8 cellular contexts compared by ENCODE assay signal in the genomic region with DNA sequence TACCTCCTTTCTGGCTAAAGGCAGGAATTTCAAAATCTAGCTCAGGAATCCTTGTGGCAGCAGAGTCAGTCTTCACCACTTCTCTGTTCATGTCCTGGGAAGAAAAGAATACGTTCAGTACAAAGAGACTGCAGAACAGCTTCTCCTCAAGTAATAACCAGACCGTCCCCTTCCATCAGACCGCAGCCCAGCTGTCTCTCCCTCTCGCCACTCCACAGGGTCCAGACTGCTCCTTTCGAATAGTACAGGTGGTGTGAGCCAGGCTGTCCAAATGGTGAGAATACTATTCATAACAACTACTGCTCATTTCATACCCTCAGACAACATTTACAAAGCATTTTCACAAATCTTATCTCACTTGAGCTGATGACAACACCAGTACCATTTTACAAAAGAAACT. TPM values are rescaled to one million over a fixed set of nuclear protein-coding genes. Genes with fewer than 3 reads are reported as not detected.
DNase-seq lines count a peak whose midpoint lies in the region; ATAC-seq, FAIRE-seq and TF ChIP-seq lines count a peak whose summit lies in the region.
"Had no signal": no experiment of that assay in that cellular context is flagged by ENCODE, and none has a peak within 500 bp of the region (broad histone marks: within the 10 kb centered on the region; RNA-seq: fewer than 3 reads in every experiment).

No MANE protein-coding gene starts in this region.

- peaks cover 17 to 20% of the 10 kb centered on the region in 2 experiments for H3K4me1 Mint-ChIP-seq in H9
- peaks cover 21% of the 10 kb centered on the region for H3K4me1 Mint-ChIP-seq in WTC11

- H3K36me3 ChIP-seq in hepatocyte (replicated peaks; ENCODE audit: insufficient read depth, low read depth), result no peaks in the 10 kb centered on the region
- H3K36me3 ChIP-seq in small intestine (ENCODE audit: control insufficient read depth in 2 of 2, insufficient read depth in 2 of 2, low read length in 2 of 2), result peaks cover 12 to 20% of the 10 kb centered on the region in 2 donors

- H3K4me1 ChIP-seq in H9 (ENCODE audit: insufficient read depth, low read length) (no peaks in the 10 kb centered on the region; the same call in 1 of the 2 replicates), hepatocyte (ENCODE audit: insufficient read depth) (peaks cover 12% of the 10 kb centered on the region), small intestine (ENCODE audit: control insufficient read depth in 2 of 2, insufficient read depth in 1 of 2, low read depth in 1 of 2, low read length in 1 of 2) (peaks cover 6% of the 10 kb centered on the region in 2 donors)

- peaks cover 5% of the 10 kb centered on the region for H3K79me1 ChIP-seq in H9 (ENCODE audit: insufficient read depth, low read depth, low read length, poor library complexity, severe bottlenecking)

- H3K9me2 ChIP-seq in hepatocyte (replicated peaks; ENCODE audit: insufficient read depth), result no peaks in the 10 kb centered on the region

- ATAC-seq in WTC11 (no peak), HG02970 (IDR thresholded peaks at IDR 0.05; ENCODE audit: low FRiP score, unreplicated experiment) (no peak)

- H3K9me3 ChIP-seq in H9 (ENCODE audit: control insufficient read depth, low read depth, low read length), result no peaks in the 10 kb centered on the region
- no peaks in the 10 kb centered on the region for H3K9me3 ChIP-seq in hepatocyte (ENCODE audit: low read depth)
- H3K9me3 ChIP-seq in small intestine (ENCODE audit: control insufficient read depth, low read depth), result no peaks in the 10 kb centered on the region

- no peak overlapping the region for H3K18ac ChIP-seq in H9 (ENCODE audit: insufficient read length, low read depth, low read length)

- no peak overlapping the region for H2AK5ac ChIP-seq in H9 (ENCODE audit: insufficient read length, low read length)

- H3K4me3 ChIP-seq in hepatocyte (peak overlapping the region; percentile 31), small intestine (ENCODE audit: low read depth in 1 of 2, low read length in 2 of 2) (peak overlapping the region; percentile 87 to 89)

- no CpG with 5 or more reads among the region's 5 CpGs for WGBS in H9 (ENCODE audit: extremely low coverage, insufficient read length, low lambda C conversion rate)
- 63% methylated on average over 5 of the region's 5 CpGs for WGBS in hepatocyte (ENCODE audit: low lambda C conversion rate, missing lambda C conversion rate)
- 42 to 62% (median 47%) methylated on average over 5 of the region's 5 CpGs for WGBS in small intestine, 3 donors

- CTCF ChIA-PET in WTC11 (lab: Charles Lee), result interaction anchor here (0.6 to 8.7 kb wide), 5 partner anchors 14 to 358 kb away, joined by 3 to 358 read pairs (median 9); a partner anchor contains a TSS

- no peaks in the 10 kb centered on the region for H3K9me3 Mint-ChIP-seq in H9
- no peaks in the 10 kb centered on the region for H3K9me3 Mint-ChIP-seq in WTC11

- H4K8ac ChIP-seq in H9 (replicated peaks; ENCODE audit: insufficient read length, low read depth, low read length), result no peak overlapping the region

- H3K36me3 Mint-ChIP-seq in H9 (ENCODE audit: insufficient read depth in 1 of 3, low read depth in 3 of 3) (peaks cover 34 to 53% (median 51%) of the 10 kb centered on the region in 3 experiments), WTC11 (peaks cover 50% of the 10 kb centered on the region)

- no peak overlapping the region for H3K56ac ChIP-seq in H9 (ENCODE audit: insufficient read length, low read depth, low read length)

- no peak overlapping the region for H2BK120ac ChIP-seq in H9 (ENCODE audit: low read depth, low read length, poor library complexity, severe bottlenecking)

- no peak for FAIRE-seq in small intestine (lab: Jason Lieb, UNC)

- H2AFZ ChIP-seq in H9 (ENCODE audit: low read length), result no peak overlapping the region
- H2AFZ ChIP-seq in hepatocyte, result no peak overlapping the region

- H3K23ac ChIP-seq in H9 (ENCODE audit: insufficient read length, low read depth, low read length), result no peak overlapping the region

- H3T11ph ChIP-seq in H9 (ENCODE audit: low read length), result no peak overlapping the region

- no peak for DNase-seq in H9
- DNase-seq in WTC11 (ENCODE audit: low spot score), result no peak
- DNase-seq in hepatocyte (ENCODE audit: low spot score), result no peak
- DNase-seq in small intestine, result no peak
- no peak for DNase-seq in NCI-H2227 (lab: John Stamatoyannopoulos, UW; ENCODE audit: unreplicated experiment)
- no peak for DNase-seq in iPS-NIHi7 (ENCODE audit: extremely low spot score)
- DNase-seq: stimulated activated CD4-positive, alpha-beta T cell treated with anti-CD3 and anti-CD28 coated beads, Interleukin-4, amount 100 ng/mL, for 1 hour had no signal

- H3K27me3 ChIP-seq in H9 (ENCODE audit: insufficient read depth, low read length) (no peaks in the 10 kb centered on the region; the same call in 1 of the 2 replicates), hepatocyte (no peaks in the 10 kb centered on the region), small intestine (ENCODE audit: control insufficient read depth in 2 of 2, insufficient read depth in 2 of 2, low read length in 2 of 2) (no peaks in the 10 kb centered on the region)

- H4K5ac ChIP-seq in H9 (ENCODE audit: insufficient read length, low read depth, low read length), result no peak overlapping the region

- H3K79me2 ChIP-seq in H9 (ENCODE audit: insufficient read depth, low read length), result peaks cover 2% of the 10 kb centered on the region; the same call in 1 of the 2 replicates
- H3K79me2 ChIP-seq in hepatocyte, result peaks cover 16% of the 10 kb centered on the region

- H3K23me2 ChIP-seq in H9 (ENCODE audit: insufficient read length, low read depth, low read length, poor library complexity, severe bottlenecking), result peaks cover 13% of the 10 kb centered on the region

- peaks cover 22% of the 10 kb centered on the region for H3K27me3 Mint-ChIP-seq in H9 (ENCODE audit: low read depth)
- H3K27me3 Mint-ChIP-seq in WTC11 (ENCODE audit: low read depth), result peaks cover 23% of the 10 kb centered on the region

- no peak overlapping the region for H3K4ac ChIP-seq in H9 (ENCODE audit: low read depth, low read length)

- peak overlapping the region in 1 of 3 experiments; percentile 11; a peak in 1 of 7 replicates for H3K27ac Mint-ChIP-seq in H9
- peak overlapping the region; percentile 43 for H3K27ac Mint-ChIP-seq in WTC11

- H4K20me1 ChIP-seq in H9 (ENCODE audit: control insufficient read depth, insufficient read depth, insufficient read length) (no peaks in the 10 kb centered on the region), hepatocyte (ENCODE audit: insufficient read depth, poor library complexity, severe bottlenecking) (no peaks in the 10 kb centered on the region)

- H3K14ac ChIP-seq in H9 (ENCODE audit: insufficient read depth, low read length), result no peak overlapping the region

- no peak overlapping the region for H4K91ac ChIP-seq in H9 (ENCODE audit: insufficient read length, low read depth, low read length)

- POLR2A ChIA-PET in WTC11 (lab: Charles Lee), result no interaction called here

- H2BK12ac ChIP-seq in H9 (ENCODE audit: insufficient read length, low read depth, low read length), result no peak overlapping the region

- H3K4me3 Mint-ChIP-seq in H9, result peak overlapping the region; percentile 88 to 91
- peak overlapping the region; percentile 94 for H3K4me3 Mint-ChIP-seq in WTC11

- no peak overlapping the region for H2BK20ac ChIP-seq in H9 (ENCODE audit: low read depth, low read length, poor library complexity, severe bottlenecking)

- H3K27ac ChIP-seq in H9 (ENCODE audit: insufficient read length, low read depth, low read length) (no peak overlapping the region), hepatocyte (peak overlapping the region; percentile 92), small intestine (ENCODE audit: low read depth in 1 of 2, low read length in 1 of 2) (no peak overlapping the region)

- H2BK5ac ChIP-seq in H9 (ENCODE audit: insufficient read length, low read length), result no peak overlapping the region

- H3K4me2 ChIP-seq in H9 (ENCODE audit: insufficient read depth, insufficient read length, low read length) (peak overlapping the region; percentile 71), hepatocyte (peak overlapping the region; percentile 90)

- H3K9ac ChIP-seq in H9 (ENCODE audit: extremely low read depth, insufficient read length, low read length), result peak overlapping the region; percentile 76

- H2BK15ac ChIP-seq in H9 (ENCODE audit: low read depth, low read length), result no peak overlapping the region

- TF ChIP-seq CTCF in H9 (conservative IDR thresholded peaks at IDR 0.05) (no peak), WTC11 (IDR thresholded peaks at IDR 0.05) (no peak), hepatocyte (IDR thresholded peaks at IDR 0.05; ENCODE audit: poor library complexity) (no peak)

TF ChIP-seq in WTC11, 78 proteins besides CTCF, POLR2A, EP300 and RAD21 (continues in another document):
- no peak for TF ChIP-seq ZNF138 (CRISPR knock-in tag; conservative IDR thresholded peaks at IDR 0.05)

RNA-seq across cellular contexts. Expression of a gene that starts 0.9 kb away (rescaled TPM):
- total RNA-seq in H9 (2021) (77.2 and 82.0 TPM in 2 replicates), WTC11 (2021) (55.2 to 59.6 TPM (median 56.6 TPM) in 3 replicates), hepatocyte (38.3 and 38.6 TPM in 2 replicates)
- polyA plus RNA-seq in hepatocyte (50.1 and 53.3 TPM in 2 replicates), small intestine (10 to 100 TPM; 24.5 to 29.1 (median 27.3) TPM)

RNA-seq across cellular contexts. Expression of a gene that starts 4.7 kb away (rescaled TPM):
- 0.11 TPM in 1 of 2 replicates, not detected in the other for total RNA-seq in H9 (2021)
- total RNA-seq in WTC11 (2021), result 0.09 to 0.32 TPM (median 0.20 TPM) in 3 replicates
- total RNA-seq in hepatocyte, result 16.3 and 20.3 TPM in 2 replicates
- polyA plus RNA-seq in hepatocyte, result 13.4 and 14.6 TPM in 2 replicates
- polyA plus RNA-seq in small intestine, result under 1 TPM in 1 of 3 donors, not detected in 2; 0.22 TPM

RNA-seq across cellular contexts. Expression of a gene that starts 14.2 kb away (rescaled TPM):
- 29.3 and 30.0 TPM in 2 replicates for total RNA-seq in H9 (2021)
- 20.7 to 24.6 TPM (median 22.4 TPM) in 3 replicates for total RNA-seq in WTC11 (2021)
- total RNA-seq in hepatocyte, result 11.8 and 12.6 TPM in 2 replicates
- polyA plus RNA-seq in hepatocyte, result 9.9 and 11.1 TPM in 2 replicates
- 10 to 100 TPM; 13.6 to 29.1 (median 18.4) TPM for polyA plus RNA-seq in small intestine

RNA-seq across cellular contexts. Expression of a gene that starts 36.1 kb away (rescaled TPM):
- total RNA-seq in H9 (2021) (not detected in 2 replicates), WTC11 (2021) (not detected in 3 replicates), hepatocyte (1,055 and 1,133 TPM in 2 replicates)
- polyA plus RNA-seq in hepatocyte (548 and 810 TPM in 2 replicates), small intestine (1,000 to 10,000 TPM in 2 of 3 donors, 100 to 1,000 TPM in 1; 338 to 9,049 (median 8,594) TPM)

RNA-seq across cellular contexts. Expression of a gene that starts 42.7 kb away (rescaled TPM):
- total RNA-seq in H9 (2021) (not detected in 2 replicates), WTC11 (2021) (2.1 to 3.9 TPM (median 2.5 TPM) in 3 replicates), hepatocyte (2,309 and 2,825 TPM in 2 replicates)
- polyA plus RNA-seq in hepatocyte (1,438 and 2,125 TPM in 2 replicates), small intestine (over 10,000 TPM in 1 of 3 donors, 1,000 to 10,000 TPM in 1, 100 to 1,000 TPM in 1; 273 to 10,182 (median 4,196) TPM)

Comparison
In these comparisons a context has a peak if more than half of its experiments do, and no peak if none do; other contexts are left out.
1. RNA of a gene that starts 4.7 kb away (total RNA-seq): 16.3 to 20.3 TPM in hepatocyte; 0.09 to 0.32 TPM in WTC11 and 0.11 TPM in H9; every median in the first group is over 10 times any median in the second.